In genomic region chr5:167730656-167731055, GRCh38 we compare ENCODE assay signal across 12 cellular contexts.
"Had no signal": no experiment of that assay in that cellular context is flagged by ENCODE, and none has a peak within 500 bp of the region (broad histone marks: within the 10 kb centered on the region; RNA-seq: fewer than 3 reads in every experiment).

No MANE protein-coding gene starts in this region.

- H3K36me3 Mint-ChIP-seq: activated naive CD8-positive, alpha-beta T cell treated with anti-CD3 and anti-CD28 coated beads for 36 hours; stimulated activated effector memory CD8-positive, alpha-beta T cell treated with anti-CD3 and anti-CD28 coated beads, Interleukin-12 subunit alpha, Interleukin-12 subunit beta, amount 100 ng/mL, for 72 hours had no signal

- H3K27me3 Mint-ChIP-seq: activated CD4-positive, alpha-beta T cell treated with anti-CD3 and anti-CD28 coated beads, Interleukin-2, amount 10 ng/mL, durations not matched to agents 7 days and 5 days; activated naive CD8-positive, alpha-beta T cell treated with anti-CD3 and anti-CD28 coated beads for 36 hours had no signal

- H3K27ac Mint-ChIP-seq: activated CD4-positive, alpha-beta T cell treated with anti-CD3 and anti-CD28 coated beads, Interleukin-2, amount 10 ng/mL, durations not matched to agents 7 days and 5 days; activated naive CD8-positive, alpha-beta T cell treated with anti-CD3 and anti-CD28 coated beads for 36 hours; nephron; stimulated activated effector memory CD8-positive, alpha-beta T cell treated with anti-CD3 and anti-CD28 coated beads, Interleukin-12 subunit alpha, Interleukin-12 subunit beta, amount 100 ng/mL, for 72 hours; T-helper 2 cell treated with Interferon-gamma antibody and Interleukin-4, amounts not matched to agents 5 μg/mL and 100 μg/mL, for 36 hours had no signal

- H3K4me1 Mint-ChIP-seq: activated CD4-positive, alpha-beta T cell treated with anti-CD3 and anti-CD28 coated beads, Interleukin-2, amount 10 ng/mL, durations not matched to agents 7 days and 5 days; activated naive CD8-positive, alpha-beta T cell treated with anti-CD3 and anti-CD28 coated beads for 36 hours; stimulated activated effector memory CD8-positive, alpha-beta T cell treated with anti-CD3 and anti-CD28 coated beads, Interleukin-12 subunit alpha, Interleukin-12 subunit beta, amount 100 ng/mL, for 72 hours had no signal

- H3K27me3 ChIP-seq: tibial nerve, uterus had no signal

- H3K27ac ChIP-seq: uterus had no signal

- H3K36me3 ChIP-seq: tibial nerve, uterus had no signal

- H3K9me3 Mint-ChIP-seq: activated CD4-positive, alpha-beta T cell treated with anti-CD3 and anti-CD28 coated beads, Interleukin-2, amount 10 ng/mL, durations not matched to agents 7 days and 5 days; activated naive CD8-positive, alpha-beta T cell treated with anti-CD3 and anti-CD28 coated beads for 36 hours; nephron; stimulated activated effector memory CD8-positive, alpha-beta T cell treated with anti-CD3 and anti-CD28 coated beads, Interleukin-12 subunit alpha, Interleukin-12 subunit beta, amount 100 ng/mL, for 72 hours; T-helper 2 cell treated with Interferon-gamma antibody and Interleukin-4, amounts not matched to agents 5 μg/mL and 100 μg/mL, for 36 hours had no signal

- DNase-seq: activated CD4-positive, alpha-beta T cell treated with anti-CD3 and anti-CD28 coated beads, Interleukin-2, amount 10 ng/mL, durations not matched to agents 7 days and 5 days; activated CD4-positive, CD25-positive, alpha-beta regulatory T cell; activated CD8-positive, alpha-beta memory T cell treated with anti-CD3 and anti-CD28 coated beads for 24 hours; activated naive CD8-positive, alpha-beta T cell treated with anti-CD3 and anti-CD28 coated beads for 36 hours; left ventricle myocardium superior; nucleus accumbens; stimulated activated CD4-positive, alpha-beta T cell treated with anti-CD3 and anti-CD28 coated beads, Interleukin-1b, Interleukin-23, amount 100 ng/mL, for 48 hours; uterus had no signal

- H3K9me3 ChIP-seq: tibial nerve, uterus had no signal

- H3K4me3 Mint-ChIP-seq: activated CD4-positive, alpha-beta T cell treated with anti-CD3 and anti-CD28 coated beads, Interleukin-2, amount 10 ng/mL, durations not matched to agents 7 days and 5 days; activated naive CD8-positive, alpha-beta T cell treated with anti-CD3 and anti-CD28 coated beads for 36 hours; nephron; stimulated activated effector memory CD8-positive, alpha-beta T cell treated with anti-CD3 and anti-CD28 coated beads, Interleukin-12 subunit alpha, Interleukin-12 subunit beta, amount 100 ng/mL, for 72 hours; T-helper 2 cell treated with Interferon-gamma antibody and Interleukin-4, amounts not matched to agents 5 μg/mL and 100 μg/mL, for 36 hours had no signal

- H3K4me3 ChIP-seq: tibial nerve, uterus had no signal

- H3K4me1 ChIP-seq: uterus had no signal

- ATAC-seq: left ventricle myocardium superior; stimulated activated effector memory CD8-positive, alpha-beta T cell treated with anti-CD3 and anti-CD28 coated beads, Interleukin-12 subunit alpha, Interleukin-12 subunit beta, amount 100 ng/mL, for 72 hours had no signal
